ENCODE assay signal across 20 cellular contexts in genomic region chr17:33572615-33573014, GRCh38.
DNase-seq lines count a peak whose midpoint lies in the region; ATAC-seq and TF ChIP-seq lines count a peak whose summit lies in the region.
"Had no signal": no experiment of that assay in that cellular context is flagged by ENCODE, and none has a peak within 500 bp of the region (broad histone marks: within the 10 kb centered on the region; RNA-seq: fewer than 3 reads in every experiment).

No MANE protein-coding gene starts in this region.

- TF ChIP-seq EP300 in tibial nerve (IDR thresholded peaks at IDR 0.05), result no peak

- H3K4me1 ChIP-seq in HEK293 (ENCODE audit: control insufficient read depth, insufficient read depth, low read length), result no peaks in the 10 kb centered on the region
- H3K4me1 ChIP-seq in neural progenitor cell, result no peaks in the 10 kb centered on the region
- no peaks in the 10 kb centered on the region for H3K4me1 ChIP-seq in tibial nerve
- H3K4me1 ChIP-seq: body of pancreas had no signal

- TF ChIP-seq CTCF in HEK293 (tag by site-specific recombination; IDR thresholded peaks at IDR 0.05), result no peak
- no peak for TF ChIP-seq CTCF in RWPE1 (conservative IDR thresholded peaks at IDR 0.05; ENCODE audit: low read depth)
- TF ChIP-seq CTCF in glutamatergic neuron (IDR thresholded peaks at IDR 0.05; ENCODE audit: partially characterized antibody, unreplicated experiment), result no peak
- no peak for TF ChIP-seq CTCF in neural progenitor cell (IDR thresholded peaks at IDR 0.05)
- no peak for TF ChIP-seq CTCF in tibial nerve (IDR thresholded peaks at IDR 0.05)

- no peak overlapping the region for H3K27ac ChIP-seq in HEK293 (ENCODE audit: extremely low read depth, low read depth, low read length)
- H3K27ac ChIP-seq in RWPE1, result no peak overlapping the region
- H3K27ac ChIP-seq in neural progenitor cell, result no peak overlapping the region
- no peak overlapping the region for H3K27ac ChIP-seq in tibial nerve
- H3K27ac ChIP-seq: body of pancreas, coronary artery, thoracic aorta had no signal

- no peaks in the 10 kb centered on the region for H3K36me3 ChIP-seq in HEK293 (ENCODE audit: control insufficient read depth in 2 of 2, insufficient read depth in 1 of 2, low read length in 2 of 2)
- no peaks in the 10 kb centered on the region for H3K36me3 ChIP-seq in neural progenitor cell
- no peaks in the 10 kb centered on the region for H3K36me3 ChIP-seq in tibial nerve
- H3K36me3 ChIP-seq: thoracic aorta had no signal

- no peak for ATAC-seq in HG03469 (IDR thresholded peaks at IDR 0.05; ENCODE audit: unreplicated experiment)
- no peak for ATAC-seq in activated naive CD8-positive, alpha-beta T cell treated with anti-CD3 and anti-CD28 coated beads, Interleukin-2, amount 50 U/mL, for 24 hours
- ATAC-seq: body of pancreas had no signal

- no peak for TF ChIP-seq POLR2A in tibial nerve (IDR thresholded peaks at IDR 0.05)

- H3K27ac Mint-ChIP-seq in glutamatergic neuron (ENCODE audit: unreplicated experiment), result peak overlapping the region; percentile 4
- H3K27ac Mint-ChIP-seq in neural progenitor cell, result no peak overlapping the region
- no peak overlapping the region for H3K27ac Mint-ChIP-seq in activated naive CD8-positive, alpha-beta T cell treated with anti-CD3 and anti-CD28 coated beads, Interleukin-2, amount 50 U/mL, for 24 hours
- H3K27ac Mint-ChIP-seq: activated CD4-positive, alpha-beta T cell treated with anti-CD3 and anti-CD28 coated beads, Interleukin-2, amount 10 ng/mL, durations not matched to agents 7 days and 5 days; activated naive CD8-positive, alpha-beta T cell treated with anti-CD3 and anti-CD28 coated beads for 36 hours; CD4-positive, CD25-positive, alpha-beta regulatory T cell; mesothelial cell of epicardium had no signal

- no peaks in the 10 kb centered on the region for H4K20me1 ChIP-seq in neural progenitor cell (ENCODE audit: low read depth)

- H3F3A ChIP-seq in neural progenitor cell (ENCODE audit: low read depth), result no peaks in the 10 kb centered on the region

- H3K4me1 Mint-ChIP-seq in glutamatergic neuron (ENCODE audit: low read depth, unreplicated experiment) (peaks cover 7% of the 10 kb centered on the region), neural progenitor cell (no peaks in the 10 kb centered on the region)
- H3K4me1 Mint-ChIP-seq in activated naive CD8-positive, alpha-beta T cell treated with anti-CD3 and anti-CD28 coated beads, Interleukin-2, amount 50 U/mL, for 24 hours, result no peaks in the 10 kb centered on the region
- H3K4me1 Mint-ChIP-seq: activated CD4-positive, alpha-beta T cell treated with anti-CD3 and anti-CD28 coated beads, Interleukin-2, amount 10 ng/mL, durations not matched to agents 7 days and 5 days; activated naive CD8-positive, alpha-beta T cell treated with anti-CD3 and anti-CD28 coated beads for 36 hours; CD4-positive, CD25-positive, alpha-beta regulatory T cell; mesothelial cell of epicardium had no signal

- no peak overlapping the region for H3K4me2 ChIP-seq in neural progenitor cell

- WGBS in tibial nerve, 2 donors, result 62 to 67% methylated on average over 3 of the region's 3 CpGs

- no peaks in the 10 kb centered on the region for H3K9me3 ChIP-seq in HEK293 (ENCODE audit: control insufficient read depth, insufficient read depth, low read depth, low read length)
- no peaks in the 10 kb centered on the region for H3K9me3 ChIP-seq in neural progenitor cell (ENCODE audit: low read depth)
- no peaks in the 10 kb centered on the region for H3K9me3 ChIP-seq in tibial nerve
- H3K9me3 ChIP-seq: body of pancreas, thoracic aorta had no signal

- H3K27me3 ChIP-seq in neural progenitor cell (no peaks in the 10 kb centered on the region), tibial nerve (no peaks in the 10 kb centered on the region)
- H3K27me3 ChIP-seq: body of pancreas had no signal

- CTCF ChIA-PET in HEK293 (lab: Yijun Ruan, JAX), result interaction anchor here (1.2 kb wide), 1 partner anchor 44 kb away, joined by 3 read pairs; no protein-coding TSS in a partner anchor
- CTCF ChIA-PET in RWPE1 (lab: Yijun Ruan, JAX), result no interaction called here

- H3K79me2 ChIP-seq in neural progenitor cell (ENCODE audit: low read depth), result no peaks in the 10 kb centered on the region

- peaks cover 2% of the 10 kb centered on the region for H3K27me3 Mint-ChIP-seq in glutamatergic neuron (ENCODE audit: unreplicated experiment)
- H3K27me3 Mint-ChIP-seq in neural progenitor cell (ENCODE audit: insufficient read depth, low read depth), result peaks cover 2% of the 10 kb centered on the region
- peaks cover 4% of the 10 kb centered on the region for H3K27me3 Mint-ChIP-seq in activated naive CD8-positive, alpha-beta T cell treated with anti-CD3 and anti-CD28 coated beads, Interleukin-2, amount 50 U/mL, for 24 hours
- H3K27me3 Mint-ChIP-seq: activated CD4-positive, alpha-beta T cell treated with anti-CD3 and anti-CD28 coated beads, Interleukin-2, amount 10 ng/mL, durations not matched to agents 7 days and 5 days had no signal

- H3K4me3 ChIP-seq in HEK293 (ENCODE audit: low read depth, low read length), result no peak overlapping the region
- H3K4me3 ChIP-seq in neural progenitor cell, result no peak overlapping the region
- H3K4me3 ChIP-seq in tibial nerve, result no peak overlapping the region
- H3K4me3 ChIP-seq: body of pancreas, coronary artery, thoracic aorta had no signal

- DNase-seq in RWPE1 (ENCODE audit: low spot score) (peak; percentile 13), glutamatergic neuron (peak; percentile 22), neural progenitor cell (ENCODE audit: low spot score) (peak; percentile 32), tibial nerve (ENCODE audit: low spot score in 2 of 2) (no peak)
- DNase-seq in activated naive CD8-positive, alpha-beta T cell treated with anti-CD3 and anti-CD28 coated beads, Interleukin-2, amount 50 U/mL, for 24 hours, result no peak
- DNase-seq: activated CD4-positive, alpha-beta T cell treated with anti-CD3 and anti-CD28 coated beads, Interleukin-2, amount 10 ng/mL, durations not matched to agents 7 days and 5 days; activated naive CD8-positive, alpha-beta T cell treated with anti-CD3 and anti-CD28 coated beads for 36 hours; body of pancreas; CD4-positive, CD25-positive, alpha-beta regulatory T cell; hypothalamus; kidney glomerular epithelial cell; NCI-H1417; NCI-H524 treated with DMSO at 0.1 percent for 48 hours; SHP77; stimulated activated naive CD4-positive, alpha-beta T cell had no signal

- no peak overlapping the region for H3K9ac ChIP-seq in neural progenitor cell

- peaks cover 2% of the 10 kb centered on the region for H3K9me3 Mint-ChIP-seq in glutamatergic neuron (ENCODE audit: unreplicated experiment)
- H3K9me3 Mint-ChIP-seq in neural progenitor cell, result peaks cover 2% of the 10 kb centered on the region
- no peaks in the 10 kb centered on the region for H3K9me3 Mint-ChIP-seq in activated naive CD8-positive, alpha-beta T cell treated with anti-CD3 and anti-CD28 coated beads, Interleukin-2, amount 50 U/mL, for 24 hours
- H3K9me3 Mint-ChIP-seq: activated CD4-positive, alpha-beta T cell treated with anti-CD3 and anti-CD28 coated beads, Interleukin-2, amount 10 ng/mL, durations not matched to agents 7 days and 5 days; activated naive CD8-positive, alpha-beta T cell treated with anti-CD3 and anti-CD28 coated beads for 36 hours; mesothelial cell of epicardium had no signal

- H2AFZ ChIP-seq in neural progenitor cell (replicated peaks), result no peak overlapping the region

- no peak overlapping the region for H3K4me3 Mint-ChIP-seq in glutamatergic neuron (ENCODE audit: unreplicated experiment)
- H3K4me3 Mint-ChIP-seq in neural progenitor cell, result no peak overlapping the region
- no peak overlapping the region for H3K4me3 Mint-ChIP-seq in activated naive CD8-positive, alpha-beta T cell treated with anti-CD3 and anti-CD28 coated beads, Interleukin-2, amount 50 U/mL, for 24 hours
- H3K4me3 Mint-ChIP-seq: activated CD4-positive, alpha-beta T cell treated with anti-CD3 and anti-CD28 coated beads, Interleukin-2, amount 10 ng/mL, durations not matched to agents 7 days and 5 days; activated naive CD8-positive, alpha-beta T cell treated with anti-CD3 and anti-CD28 coated beads for 36 hours; CD4-positive, CD25-positive, alpha-beta regulatory T cell; mesothelial cell of epicardium had no signal

- H3K36me3 Mint-ChIP-seq in glutamatergic neuron (ENCODE audit: unreplicated experiment), result peaks cover 4% of the 10 kb centered on the region
- no peaks in the 10 kb centered on the region for H3K36me3 Mint-ChIP-seq in neural progenitor cell
- no peaks in the 10 kb centered on the region for H3K36me3 Mint-ChIP-seq in activated naive CD8-positive, alpha-beta T cell treated with anti-CD3 and anti-CD28 coated beads, Interleukin-2, amount 50 U/mL, for 24 hours (ENCODE audit: low read depth)
- H3K36me3 Mint-ChIP-seq: activated naive CD8-positive, alpha-beta T cell treated with anti-CD3 and anti-CD28 coated beads for 36 hours; CD4-positive, CD25-positive, alpha-beta regulatory T cell; mesothelial cell of epicardium had no signal

- POLR2A ChIA-PET in HEK293 (lab: Yijun Ruan, JAX) (no interaction called here), RWPE1 (lab: Yijun Ruan, JAX; ENCODE audit: low non-redundant PET) (no interaction called here)

TF ChIP-seq in HEK293, 187 proteins besides CTCF, POLR2A, EP300 and RAD21:
- no peak for TF ChIP-seq ZNF37A (tag by site-specific recombination; IDR thresholded peaks at IDR 0.05)
- TF ChIP-seq, protein P1, sequence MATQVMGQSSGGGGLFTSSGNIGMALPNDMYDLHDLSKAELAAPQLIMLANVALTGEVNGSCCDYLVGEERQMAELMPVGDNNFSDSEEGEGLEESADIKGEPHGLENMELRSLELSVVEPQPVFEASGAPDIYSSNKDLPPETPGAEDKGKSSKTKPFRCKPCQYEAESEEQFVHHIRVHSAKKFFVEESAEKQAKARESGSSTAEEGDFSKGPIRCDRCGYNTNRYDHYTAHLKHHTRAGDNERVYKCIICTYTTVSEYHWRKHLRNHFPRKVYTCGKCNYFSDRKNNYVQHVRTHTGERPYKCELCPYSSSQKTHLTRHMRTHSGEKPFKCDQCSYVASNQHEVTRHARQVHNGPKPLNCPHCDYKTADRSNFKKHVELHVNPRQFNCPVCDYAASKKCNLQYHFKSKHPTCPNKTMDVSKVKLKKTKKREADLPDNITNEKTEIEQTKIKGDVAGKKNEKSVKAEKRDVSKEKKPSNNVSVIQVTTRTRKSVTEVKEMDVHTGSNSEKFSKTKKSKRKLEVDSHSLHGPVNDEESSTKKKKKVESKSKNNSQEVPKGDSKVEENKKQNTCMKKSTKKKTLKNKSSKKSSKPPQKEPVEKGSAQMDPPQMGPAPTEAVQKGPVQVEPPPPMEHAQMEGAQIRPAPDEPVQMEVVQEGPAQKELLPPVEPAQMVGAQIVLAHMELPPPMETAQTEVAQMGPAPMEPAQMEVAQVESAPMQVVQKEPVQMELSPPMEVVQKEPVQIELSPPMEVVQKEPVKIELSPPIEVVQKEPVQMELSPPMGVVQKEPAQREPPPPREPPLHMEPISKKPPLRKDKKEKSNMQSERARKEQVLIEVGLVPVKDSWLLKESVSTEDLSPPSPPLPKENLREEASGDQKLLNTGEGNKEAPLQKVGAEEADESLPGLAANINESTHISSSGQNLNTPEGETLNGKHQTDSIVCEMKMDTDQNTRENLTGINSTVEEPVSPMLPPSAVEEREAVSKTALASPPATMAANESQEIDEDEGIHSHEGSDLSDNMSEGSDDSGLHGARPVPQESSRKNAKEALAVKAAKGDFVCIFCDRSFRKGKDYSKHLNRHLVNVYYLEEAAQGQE (tag by site-specific recombination; IDR thresholded peaks at IDR 0.05), result peak; percentile 88

Comparison
In these comparisons a context has a peak if more than half of its experiments do, and no peak if none do; other contexts are left out.
1. DNase-seq: peak in RWPE1 (single experiment), glutamatergic neuron (single experiment) and neural progenitor cell (single experiment); none in tibial nerve (0 of 2) and activated naive CD8-positive, alpha-beta T cell treated with anti-CD3 and anti-CD28 coated beads, Interleukin-2, amount 50 U/mL, for 24 hours (single experiment).